In the genomic region with DNA sequence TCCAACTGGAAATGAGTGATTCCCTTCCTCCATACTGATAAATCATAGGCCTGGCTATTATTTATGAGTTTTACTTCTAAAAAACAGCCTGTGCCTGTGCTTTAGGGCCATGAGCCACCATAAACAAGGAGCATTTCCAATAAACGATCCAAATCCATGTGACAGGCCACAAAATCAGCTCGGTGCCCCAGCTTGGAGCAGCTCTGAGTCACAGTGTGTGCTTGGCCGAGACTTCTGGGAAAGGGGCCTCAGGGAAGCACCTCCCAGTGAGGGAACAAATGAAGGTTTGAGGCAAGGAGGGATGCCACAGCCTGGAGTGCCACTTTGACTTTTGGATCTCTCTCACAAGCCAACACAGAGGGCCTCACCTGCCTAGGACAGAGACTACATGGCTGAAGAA, we compare ENCODE assay signal across 1 cellular context.
TF ChIP-seq lines count a peak whose summit lies in the region.

No MANE protein-coding gene starts in this region.

TF ChIP-seq in H1, 55 proteins besides CTCF, POLR2A, EP300 and RAD21 (continued from another document):
- TF ChIP-seq MAFK (IDR thresholded peaks at IDR 0.05; ENCODE audit: low read depth, low read length): no peak
- no peak for TF ChIP-seq RNF2 (IDR thresholded peaks at IDR 0.05; ENCODE audit: borderline replicate concordance, low read depth, low read length, missing control alignments, poor library complexity, severe bottlenecking)
- TF ChIP-seq EGR1 (IDR thresholded peaks at IDR 0.05; ENCODE audit: borderline replicate concordance, low read depth, low read length): no peak
- no peak for TF ChIP-seq SUZ12 (IDR thresholded peaks at IDR 0.05; ENCODE audit: low read length)
- TF ChIP-seq, protein P1, sequence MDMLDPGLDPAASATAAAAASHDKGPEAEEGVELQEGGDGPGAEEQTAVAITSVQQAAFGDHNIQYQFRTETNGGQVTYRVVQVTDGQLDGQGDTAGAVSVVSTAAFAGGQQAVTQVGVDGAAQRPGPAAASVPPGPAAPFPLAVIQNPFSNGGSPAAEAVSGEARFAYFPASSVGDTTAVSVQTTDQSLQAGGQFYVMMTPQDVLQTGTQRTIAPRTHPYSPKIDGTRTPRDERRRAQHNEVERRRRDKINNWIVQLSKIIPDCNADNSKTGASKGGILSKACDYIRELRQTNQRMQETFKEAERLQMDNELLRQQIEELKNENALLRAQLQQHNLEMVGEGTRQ (IDR thresholded peaks at IDR 0.05; ENCODE audit: low read length): no peak
- no peak for TF ChIP-seq GTF2F1 (IDR thresholded peaks at IDR 0.05; ENCODE audit: borderline replicate concordance, low read depth, low read length)
- TF ChIP-seq SP2 (IDR thresholded peaks at IDR 0.05; ENCODE audit: low read length): no peak
- no peak for TF ChIP-seq JUND (IDR thresholded peaks at IDR 0.05; ENCODE audit: low read length)
- TF ChIP-seq SIRT6 (IDR thresholded peaks at IDR 0.05; ENCODE audit: low read length): no peak
- TF ChIP-seq, protein P2, sequence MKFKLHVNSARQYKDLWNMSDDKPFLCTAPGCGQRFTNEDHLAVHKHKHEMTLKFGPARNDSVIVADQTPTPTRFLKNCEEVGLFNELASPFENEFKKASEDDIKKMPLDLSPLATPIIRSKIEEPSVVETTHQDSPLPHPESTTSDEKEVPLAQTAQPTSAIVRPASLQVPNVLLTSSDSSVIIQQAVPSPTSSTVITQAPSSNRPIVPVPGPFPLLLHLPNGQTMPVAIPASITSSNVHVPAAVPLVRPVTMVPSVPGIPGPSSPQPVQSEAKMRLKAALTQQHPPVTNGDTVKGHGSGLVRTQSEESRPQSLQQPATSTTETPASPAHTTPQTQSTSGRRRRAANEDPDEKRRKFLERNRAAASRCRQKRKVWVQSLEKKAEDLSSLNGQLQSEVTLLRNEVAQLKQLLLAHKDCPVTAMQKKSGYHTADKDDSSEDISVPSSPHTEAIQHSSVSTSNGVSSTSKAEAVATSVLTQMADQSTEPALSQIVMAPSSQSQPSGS (IDR thresholded peaks at IDR 0.05; ENCODE audit: low read length): no peak
- TF ChIP-seq NANOG (IDR thresholded peaks at IDR 0.05; ENCODE audit: insufficient read depth, low read depth, low read length, poor library complexity, severe bottlenecking): no peak
- no peak for TF ChIP-seq CHD1 (IDR thresholded peaks at IDR 0.05; ENCODE audit: low read depth, low read length)
- TF ChIP-seq YY1 (IDR thresholded peaks at IDR 0.05; ENCODE audit: low read depth, low read length): no peak
